In genomic region chr3:161851941-161852566, GRCh38 we compare ENCODE assay signal across 8 cellular contexts.
DNase-seq lines count a peak whose midpoint lies in the region; ATAC-seq and TF ChIP-seq lines count a peak whose summit lies in the region.

No MANE protein-coding gene starts in this region.

- POLR2A ChIA-PET in activated CD4-positive, alpha-beta T cell treated with anti-CD3 and anti-CD28 coated beads for 36 hours (lab: Charles Lee): no interaction called here

- CTCF ChIA-PET in activated CD4-positive, alpha-beta T cell treated with anti-CD3 and anti-CD28 coated beads for 36 hours (lab: Charles Lee): no interaction called here

- intact Hi-C loops in activated CD4-positive, alpha-beta T cell treated with anti-CD3 and anti-CD28 coated beads for 36 hours (cut with DNase I, micrococcal nuclease): loop anchor here in 1 of 2 experiments (2.0 to 10.0 kb wide), 2 partner anchors 343 to 1639 kb away; no protein-coding TSS in a partner anchor

- no peaks in the 10 kb centered on the region for H3K36me3 Mint-ChIP-seq in activated CD4-positive, alpha-beta T cell treated with anti-CD3 and anti-CD28 coated beads for 36 hours (ENCODE audit: low read depth)
- no peaks in the 10 kb centered on the region for H3K36me3 Mint-ChIP-seq in mesothelial cell of epicardium

- no peak overlapping the region for H3K4me3 Mint-ChIP-seq in activated CD4-positive, alpha-beta T cell treated with anti-CD3 and anti-CD28 coated beads for 36 hours
- H3K4me3 Mint-ChIP-seq in mesothelial cell of epicardium: no peak overlapping the region

- no peak overlapping the region for H3K27ac Mint-ChIP-seq in activated CD4-positive, alpha-beta T cell treated with anti-CD3 and anti-CD28 coated beads for 36 hours
- no peak overlapping the region for H3K27ac Mint-ChIP-seq in mesothelial cell of epicardium

- no peak for ATAC-seq in activated CD4-positive, alpha-beta T cell treated with anti-CD3 and anti-CD28 coated beads for 36 hours
- ATAC-seq in GM21423 (IDR thresholded peaks at IDR 0.05; ENCODE audit: unreplicated experiment) (peak; percentile 93), HG03521 (IDR thresholded peaks at IDR 0.05; ENCODE audit: unreplicated experiment) (peak; percentile 93)

- no peaks in the 10 kb centered on the region for H3K9me3 Mint-ChIP-seq in activated CD4-positive, alpha-beta T cell treated with anti-CD3 and anti-CD28 coated beads for 36 hours (ENCODE audit: low read depth)
- H3K9me3 Mint-ChIP-seq in mesothelial cell of epicardium: no peaks in the 10 kb centered on the region

- H3K4me1 Mint-ChIP-seq in activated CD4-positive, alpha-beta T cell treated with anti-CD3 and anti-CD28 coated beads for 36 hours: no peaks in the 10 kb centered on the region
- peaks cover 10% of the 10 kb centered on the region for H3K4me1 Mint-ChIP-seq in mesothelial cell of epicardium

- TF ChIP-seq CTCF in mesothelial cell of epicardium (IDR thresholded peaks at IDR 0.05; ENCODE audit: unreplicated experiment): peak; percentile 74

- DNase-seq in activated CD4-positive, alpha-beta T cell treated with anti-CD3 and anti-CD28 coated beads for 36 hours: peak; percentile 64
- no peak for DNase-seq in activated CD4-positive, alpha-beta T cell treated with anti-CD3 and anti-CD28 coated beads for 1 hour
- peak; percentile 35 for DNase-seq in RKO (ENCODE audit: low spot score)
- peak; percentile 57 for DNase-seq in dermis blood vessel endothelial cell
- DNase-seq in mesothelial cell of epicardium (ENCODE audit: low spot score in 2 of 2, unreplicated experiment in 2 of 2): peak in 1 of 2 experiments; percentile 66
- DNase-seq in putamen (ENCODE audit: low spot score): no peak

- no peaks in the 10 kb centered on the region for H3K27me3 Mint-ChIP-seq in activated CD4-positive, alpha-beta T cell treated with anti-CD3 and anti-CD28 coated beads for 36 hours
- peaks cover 2% of the 10 kb centered on the region for H3K27me3 Mint-ChIP-seq in mesothelial cell of epicardium (ENCODE audit: low read depth)

Comparison
In these comparisons a context has a peak if more than half of its experiments do, and no peak if none do; other contexts are left out.
1. DNase-seq: peak in activated CD4-positive, alpha-beta T cell treated with anti-CD3 and anti-CD28 coated beads for 36 hours (single experiment), RKO (single experiment) and dermis blood vessel endothelial cell (single experiment); none in activated CD4-positive, alpha-beta T cell treated with anti-CD3 and anti-CD28 coated beads for 1 hour (single experiment) and putamen (single experiment).